ENCODE assay signal across 18 cellular contexts in the genomic region with DNA sequence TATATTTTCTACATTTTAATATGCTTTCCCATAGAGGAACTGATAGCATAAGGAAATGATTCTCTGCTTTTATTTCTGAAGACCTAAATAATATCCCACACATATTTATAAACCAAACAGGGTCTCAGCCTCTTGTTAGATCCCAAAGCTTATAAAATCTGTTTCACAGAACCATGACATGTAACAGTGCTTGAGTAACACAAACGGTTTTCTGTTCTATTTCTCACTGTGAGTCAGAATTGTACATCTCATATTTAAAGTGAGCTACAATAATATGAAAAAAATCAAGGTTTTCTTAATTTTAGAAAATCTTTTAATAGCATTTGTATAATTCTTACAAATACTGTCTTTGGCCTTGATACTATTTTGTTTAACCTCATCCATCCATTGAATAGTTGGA.
"Had no signal": no experiment of that assay in that cellular context is flagged by ENCODE, and none has a peak within 500 bp of the region (broad histone marks: within the 10 kb centered on the region; RNA-seq: fewer than 3 reads in every experiment).

No MANE protein-coding gene starts in this region.

- H3K4me2 ChIP-seq: SK-N-SH had no signal

- H3K36me3 ChIP-seq: MG63 had no signal

- H3K27me3 ChIP-seq: MG63 had no signal

- H3K4me3 ChIP-seq: MG63 had no signal

- H3K9ac ChIP-seq: SK-N-SH had no signal

- DNase-seq: KBM-7, MG63, NCI-H1092 treated with DMSO at 0.1 percent for 48 hours, NCI-H1436, NCI-H187, NCI-H2029, NCI-H2081 treated with DMSO at 0.1 percent for 48 hours, NCI-H2171, NCI-H226, NCI-H446, NCI-H510A, NCI-H524 treated with DMSO at 0.1 percent for 48 hours, NCI-H69, NCI-H774, Right ventricle myocardium superior, RPMI8226, SK-N-SH, SW 1271 had no signal

- H3K9me3 ChIP-seq: MG63, SK-N-SH had no signal
